8 cellular contexts compared by ENCODE assay signal in genomic region chr22:30423959-30424380, GRCh38.
DNase-seq lines count a peak whose midpoint lies in the region; ATAC-seq and TF ChIP-seq lines count a peak whose summit lies in the region.

No MANE protein-coding gene starts in this region.

- H3K27ac ChIP-seq in C4-2B = peak overlapping the region; percentile 97

- DNase-seq in NCI-H69 (lab: John Stamatoyannopoulos, UW) (peak; percentile 100), dedifferentiated amniotic fluid mesenchymal stem cell (ENCODE audit: extremely low spot score) (peak; percentile 99), left kidney (ENCODE audit: low read depth, low spot score) (peak; percentile 100)
- peak; percentile 98 for DNase-seq in activated CD4-positive, alpha-beta T cell treated with anti-CD3 and anti-CD28 coated beads, Interleukin-2, amount 50 U/mL, for 1 hour
- DNase-seq in stimulated activated CD4-positive, alpha-beta T cell treated with anti-CD3 and anti-CD28 coated beads, Interleukin-2, amount 100 ng/mL, for 24 hours = peak; percentile 98

- peak; percentile 88 for ATAC-seq in GM19372 (IDR thresholded peaks at IDR 0.05; ENCODE audit: low read depth, unreplicated experiment)
- peak; percentile 90 for ATAC-seq in HG03521 (IDR thresholded peaks at IDR 0.05; ENCODE audit: unreplicated experiment)

- no peak for TF ChIP-seq CTCF in C4-2B (conservative IDR thresholded peaks at IDR 0.05)

Comparison
In these comparisons a context has a peak if more than half of its experiments do, and no peak if none do; other contexts are left out.
1. Peak in every context shown above with its lines: DNase-seq, ATAC-seq and H3K27ac ChIP-seq.